ENCODE assay signal across 8 cellular contexts in the genomic region with DNA sequence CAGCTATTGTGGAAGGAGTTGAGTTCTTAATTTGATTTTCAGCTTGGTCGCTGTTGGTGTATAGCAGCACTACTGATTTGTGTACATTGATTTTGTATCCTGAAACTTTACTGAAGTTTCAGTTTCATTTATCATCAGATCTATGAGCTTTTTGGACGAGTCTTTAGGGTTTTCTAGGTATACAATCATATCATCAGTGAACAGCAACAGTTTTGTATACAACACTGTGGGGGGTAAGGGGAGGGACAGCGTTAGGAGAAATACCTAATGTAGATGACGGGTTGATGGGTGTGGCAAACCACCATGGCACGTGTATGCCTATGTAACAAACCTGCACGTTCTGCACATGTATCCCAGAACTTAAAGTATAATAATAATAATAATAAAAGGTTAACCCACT. TPM values are rescaled to one million over a fixed set of nuclear protein-coding genes. Genes with fewer than 3 reads are reported as not detected.
"Had no signal": no experiment of that assay in that cellular context is flagged by ENCODE, and none has a peak within 500 bp of the region (broad histone marks: within the 10 kb centered on the region; RNA-seq: fewer than 3 reads in every experiment).

No MANE protein-coding gene starts in this region.

RNA-seq across cellular contexts. Expression of gene FREM3, which starts 35.6 kb away (rescaled TPM):
- total RNA-seq: OCI-LY7, PC-3, PC-9, Right ventricle myocardium inferior, RPMI7951, SJCRH30, SJSA1, SK-MEL-5 had no signal
